Comparison of ENCODE assay signal across 17 cellular contexts in the genomic region with DNA sequence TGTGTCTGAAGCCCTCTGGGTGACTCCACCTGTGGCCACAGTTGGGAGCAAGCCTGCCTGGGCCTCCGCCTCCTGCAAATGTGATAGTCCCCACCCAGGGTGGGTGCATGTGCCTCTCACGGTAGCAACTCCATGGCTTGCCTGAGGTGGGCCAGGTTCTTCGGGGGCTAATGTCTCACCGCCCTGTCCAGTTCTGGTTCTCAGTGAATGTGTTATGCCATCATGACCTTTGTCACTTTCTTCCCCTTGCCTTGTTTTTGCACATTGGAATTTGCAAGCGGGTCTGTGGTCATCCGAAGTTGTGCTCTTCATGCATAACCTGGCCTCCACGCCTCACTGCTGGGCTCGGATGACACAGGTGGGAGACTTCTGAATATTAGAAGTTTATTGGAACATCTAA. TPM values are rescaled to one million over a fixed set of nuclear protein-coding genes. Genes with fewer than 3 reads are reported as not detected.
DNase-seq lines count a peak whose midpoint lies in the region; ATAC-seq, FAIRE-seq and TF ChIP-seq lines count a peak whose summit lies in the region.
"Had no signal": no experiment of that assay in that cellular context is flagged by ENCODE, and none has a peak within 500 bp of the region (broad histone marks: within the 10 kb centered on the region; RNA-seq: fewer than 3 reads in every experiment).

No MANE protein-coding gene starts in this region.

- H3K4me3 ChIP-seq in cardiac muscle cell, result no peak overlapping the region
- no peak overlapping the region for H3K4me3 ChIP-seq in left ventricle myocardium inferior
- H3K4me3 ChIP-seq in hepatocyte, result no peak overlapping the region
- no peak overlapping the region for H3K4me3 ChIP-seq in liver (ENCODE audit: low read depth in 1 of 3, low read length in 3 of 3)

- peaks cover 9% of the 10 kb centered on the region for H3K79me2 ChIP-seq in hepatocyte

- no peak overlapping the region for H2AFZ ChIP-seq in hepatocyte

- WGBS in hepatocyte (ENCODE audit: low lambda C conversion rate, missing lambda C conversion rate), result 84% methylated on average over 8 of the region's 8 CpGs
- 69% methylated on average over 8 of the region's 8 CpGs for WGBS in liver

- DNase-seq in cardiac muscle cell (ENCODE audit: low read depth in 1 of 2, low spot score in 1 of 2) (no peak), left ventricle myocardium inferior (no peak), hepatocyte (ENCODE audit: low spot score) (no peak), HTR-8/SVneo (ENCODE audit: insufficient read length, low spot score) (no peak)
- no peak for DNase-seq in activated CD4-positive, alpha-beta T cell treated with anti-CD3 and anti-CD28 coated beads, Interleukin-2, amount 50 U/mL, for 4 hours
- DNase-seq in effector CD8-positive, alpha-beta T cell (lab: John Stamatoyannopoulos, UW), result no peak
- DNase-seq: Caco-2; CD8-positive, alpha-beta T cell; DND-41; GDM1; H7; KBM-7 had no signal

- H3K27me3 ChIP-seq in cardiac muscle cell, result no peaks in the 10 kb centered on the region
- H3K27me3 ChIP-seq in left ventricle myocardium inferior (ENCODE audit: low read depth), result no peaks in the 10 kb centered on the region
- no peaks in the 10 kb centered on the region for H3K27me3 ChIP-seq in hepatocyte
- H3K27me3 ChIP-seq in liver (ENCODE audit: control insufficient read depth in 4 of 4, insufficient read depth in 4 of 4, low read length in 3 of 4), result no peaks in the 10 kb centered on the region

- H3K9me3 ChIP-seq in cardiac muscle cell (ENCODE audit: low read depth), result no peaks in the 10 kb centered on the region
- no peaks in the 10 kb centered on the region for H3K9me3 ChIP-seq in left ventricle myocardium inferior (replicated peaks)
- no peaks in the 10 kb centered on the region for H3K9me3 ChIP-seq in hepatocyte (ENCODE audit: low read depth)
- no peaks in the 10 kb centered on the region for H3K9me3 ChIP-seq in liver (ENCODE audit: control insufficient read depth in 4 of 4, low read length in 3 of 4)
- H3K9me3 ChIP-seq: Caco-2 had no signal

- no peak overlapping the region for H3K9ac ChIP-seq in liver (ENCODE audit: low read depth in 1 of 2, low read length in 2 of 2)

- H3K4me2 ChIP-seq in hepatocyte, result peak overlapping the region; percentile 49

- no peaks in the 10 kb centered on the region for H4K20me1 ChIP-seq in hepatocyte (ENCODE audit: insufficient read depth, poor library complexity, severe bottlenecking)

- intact Hi-C loops in left ventricle myocardium inferior (cut with micrococcal nuclease), result no loop called here

- H3K27ac ChIP-seq in cardiac muscle cell, result peak overlapping the region; percentile 68
- no peak overlapping the region for H3K27ac ChIP-seq in left ventricle myocardium inferior (replicated peaks)
- peak overlapping the region; percentile 31 for H3K27ac ChIP-seq in hepatocyte
- no peak overlapping the region for H3K27ac ChIP-seq in liver (ENCODE audit: low read depth in 1 of 2, low read length in 2 of 2)
- H3K27ac ChIP-seq: 22Rv1 had no signal

- H3K36me3 ChIP-seq in cardiac muscle cell, result no peaks in the 10 kb centered on the region
- no peaks in the 10 kb centered on the region for H3K36me3 ChIP-seq in left ventricle myocardium inferior
- no peaks in the 10 kb centered on the region for H3K36me3 ChIP-seq in hepatocyte (replicated peaks; ENCODE audit: insufficient read depth, low read depth)
- H3K36me3 ChIP-seq in liver (ENCODE audit: control insufficient read depth in 4 of 4, insufficient read depth in 3 of 4, low read depth in 1 of 4, low read length in 3 of 4), result no peaks in the 10 kb centered on the region

- no peak for ATAC-seq in GM21576 (IDR thresholded peaks at IDR 0.05; ENCODE audit: unreplicated experiment)
- ATAC-seq: CD8-positive, alpha-beta T cell had no signal

- peaks cover 14% of the 10 kb centered on the region for H3K4me1 ChIP-seq in cardiac muscle cell (ENCODE audit: low read depth)
- no peaks in the 10 kb centered on the region for H3K4me1 ChIP-seq in left ventricle myocardium inferior
- H3K4me1 ChIP-seq in hepatocyte (ENCODE audit: insufficient read depth), result no peaks in the 10 kb centered on the region
- H3K4me1 ChIP-seq in liver (ENCODE audit: control insufficient read depth in 4 of 4, insufficient read depth in 4 of 4, low read length in 3 of 4), result peaks cover 4 to 11% (median 7%) of the 10 kb centered on the region in 4 donors
- H3K4me1 ChIP-seq: Caco-2 had no signal

- no peak for TF ChIP-seq RAD21 in liver (IDR thresholded peaks at IDR 0.05)

- no peaks in the 10 kb centered on the region for H3K9me2 ChIP-seq in hepatocyte (replicated peaks; ENCODE audit: insufficient read depth)

- no peak for FAIRE-seq in HTR-8/SVneo (lab: Jason Lieb, UNC)

- TF ChIP-seq CTCF in cardiac muscle cell (IDR thresholded peaks at IDR 0.05; ENCODE audit: low read depth, low read length) (no peak), left ventricle myocardium inferior (IDR thresholded peaks at IDR 0.05; ENCODE audit: borderline replicate concordance) (no peak), hepatocyte (IDR thresholded peaks at IDR 0.05; ENCODE audit: poor library complexity) (no peak), liver (IDR thresholded peaks at IDR 0.05; ENCODE audit: low read depth, low read length, missing input control) (no peak)

TF ChIP-seq in liver, 16 proteins besides CTCF, POLR2A, EP300 and RAD21:
- TF ChIP-seq NR2F2 (IDR thresholded peaks at IDR 0.05) (no peak), EGR1 (IDR thresholded peaks at IDR 0.05; ENCODE audit: low read depth in 2 of 2) (no peak), FOXA2 (IDR thresholded peaks at IDR 0.05) (no peak), SP1 (IDR thresholded peaks at IDR 0.05) (no peak), RXRA (IDR thresholded peaks at IDR 0.05) (peak in 1 of 2 donors; percentile 6), HNF4G (IDR thresholded peaks at IDR 0.05) (no peak), HNF4A (conservative IDR thresholded peaks at IDR 0.05) (peak; percentile 21 to 64), GABPA (IDR thresholded peaks at IDR 0.05 in 1 of 2, conservative IDR thresholded peaks at IDR 0.05 in 1 of 2) (no peak)
- TF ChIP-seq, protein P1, sequence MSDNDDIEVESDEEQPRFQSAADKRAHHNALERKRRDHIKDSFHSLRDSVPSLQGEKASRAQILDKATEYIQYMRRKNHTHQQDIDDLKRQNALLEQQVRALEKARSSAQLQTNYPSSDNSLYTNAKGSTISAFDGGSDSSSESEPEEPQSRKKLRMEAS (IDR thresholded peaks at IDR 0.05), result no peak

RNA-seq across cellular contexts. Expression of gene SHROOM2, which starts 39.7 kb away (rescaled TPM):
- total RNA-seq in cardiac muscle cell, result 32.9 and 36.0 TPM in 2 replicates
- polyA plus RNA-seq in cardiac muscle cell, result 9.0 and 14.8 TPM in 2 replicates
- 0.71 TPM for total RNA-seq in left ventricle myocardium inferior
- 6.2 and 8.5 TPM in 2 replicates for total RNA-seq in hepatocyte
- 5.6 and 6.9 TPM in 2 replicates for polyA plus RNA-seq in hepatocyte
- total RNA-seq in liver, result 1 to 10 TPM; 3.9 to 5.4 TPM
- 1 to 10 TPM; 1.1 to 3.4 TPM for polyA plus RNA-seq in liver
- total RNA-seq: CD8-positive, alpha-beta T cell; HT-29 had no signal
- polyA plus RNA-seq: CD14-positive monocyte had no signal

Comparison
In these comparisons a context has a peak if more than half of its experiments do, and no peak if none do; other contexts are left out.
1. H3K27ac ChIP-seq: peak in cardiac muscle cell (single experiment) and hepatocyte (single experiment); none in left ventricle myocardium inferior (single experiment) and liver (0 of 2).